Comparison of ENCODE assay signal across 7 cellular contexts in genomic region chr1:172089768-172090510, GRCh38.
A peak's percentile ranks its signal among the peaks of the same experiment; 100 is the strongest.
DNase-seq lines count a peak whose midpoint lies in the region; ATAC-seq and TF ChIP-seq lines count a peak whose summit lies in the region.

No MANE protein-coding gene starts in this region.

- no peak overlapping the region for H2AK5ac ChIP-seq in neuronal stem cell (ENCODE audit: low read depth, low read length)

- H2BK15ac ChIP-seq in neuronal stem cell (ENCODE audit: low read length) = no peak overlapping the region

- no peak overlapping the region for H2BK12ac ChIP-seq in neuronal stem cell (ENCODE audit: low read length)

- no peaks in the 10 kb centered on the region for H3K9me3 ChIP-seq in neuronal stem cell (replicated peaks in 1 of 2; ENCODE audit: control insufficient read depth in 2 of 2, insufficient read depth in 1 of 2, low read depth in 1 of 2, low read length in 2 of 2)
- H3K9me3 ChIP-seq in upper lobe of right lung = no peaks in the 10 kb centered on the region

- WGBS in neuronal stem cell (ENCODE audit: extremely low coverage in 2 of 2, insufficient read length in 2 of 2, insufficient replicate concordance in 1 of 2), 2 donors = no CpG with 5 or more reads among the region's 7 CpGs

- H3K4ac ChIP-seq in neuronal stem cell (ENCODE audit: low read length) = no peak overlapping the region

- H3K4me2 ChIP-seq in neuronal stem cell (ENCODE audit: insufficient read depth, low read length, poor library complexity, severe bottlenecking) = no peak overlapping the region

- H3K27me3 ChIP-seq in neuronal stem cell (ENCODE audit: control insufficient read depth in 3 of 3, insufficient read depth in 3 of 3, low read depth in 1 of 3, low read length in 3 of 3) = no peaks in the 10 kb centered on the region
- no peaks in the 10 kb centered on the region for H3K27me3 ChIP-seq in upper lobe of right lung

- no peak overlapping the region for H2BK120ac ChIP-seq in neuronal stem cell (ENCODE audit: low read depth, low read length)

- no peak overlapping the region for H4K91ac ChIP-seq in neuronal stem cell (ENCODE audit: low read depth, low read length, poor library complexity)

- H3K9ac ChIP-seq in neuronal stem cell (ENCODE audit: low read depth, low read length, poor library complexity) = no peak overlapping the region

- H3K36me3 ChIP-seq in neuronal stem cell (replicated peaks in 1 of 2; ENCODE audit: control insufficient read depth in 2 of 2, insufficient read depth in 2 of 2, low read length in 2 of 2) = no peaks in the 10 kb centered on the region
- no peaks in the 10 kb centered on the region for H3K36me3 ChIP-seq in upper lobe of right lung

- DNase-seq in NAMALWA (ENCODE audit: low spot score) (peak; percentile 32), epithelial cell of esophagus (ENCODE audit: low read depth) (peak; percentile 80), neuronal stem cell (ENCODE audit: low spot score) (peak; percentile 14), upper lobe of right lung (peak; percentile 81)
- peak; percentile 72 for DNase-seq in activated CD8-positive, alpha-beta memory T cell treated with anti-CD3 and anti-CD28 coated beads for 24 hours

- H4K8ac ChIP-seq in neuronal stem cell (ENCODE audit: low read depth, low read length) = no peak overlapping the region

- no peak overlapping the region for H3K27ac ChIP-seq in neuronal stem cell (replicated peaks; ENCODE audit: low read length)
- no peak overlapping the region for H3K27ac ChIP-seq in upper lobe of right lung

- intact Hi-C loops in upper lobe of right lung (cut with DNase I) = no loop called here

- peak; percentile 88 for TF ChIP-seq CTCF in epithelial cell of esophagus (IDR thresholded peaks at IDR 0.05; ENCODE audit: insufficient read depth, low read depth, low read length, missing control alignments)
- peak; percentile 74 for TF ChIP-seq CTCF in upper lobe of right lung (IDR thresholded peaks at IDR 0.05)

- H2BK5ac ChIP-seq in neuronal stem cell (ENCODE audit: low read length) = no peak overlapping the region

- H3K4me3 ChIP-seq in epithelial cell of esophagus (ENCODE audit: low read length) (no peak overlapping the region), neuronal stem cell (ENCODE audit: low read length in 2 of 2) (no peak overlapping the region), upper lobe of right lung (no peak overlapping the region)

- no peak overlapping the region for H3K23ac ChIP-seq in neuronal stem cell (ENCODE audit: low read depth, low read length, poor library complexity)

- no peak overlapping the region for H2AFZ ChIP-seq in neuronal stem cell (ENCODE audit: low read length)

- ATAC-seq in GM18511 (IDR thresholded peaks at IDR 0.05; ENCODE audit: unreplicated experiment) (peak; percentile 66), upper lobe of right lung (peak; percentile 95), HG02870 (IDR thresholded peaks at IDR 0.05; ENCODE audit: unreplicated experiment) (no peak)

- H3K79me1 ChIP-seq in neuronal stem cell (ENCODE audit: low read depth, low read length) = no peaks in the 10 kb centered on the region

- H3K18ac ChIP-seq in neuronal stem cell (ENCODE audit: low read length) = no peak overlapping the region

- H3K4me1 ChIP-seq in neuronal stem cell (ENCODE audit: control insufficient read depth in 2 of 2, insufficient read depth in 1 of 2, low read depth in 1 of 2, low read length in 2 of 2) = peaks cover 0 to 4% of the 10 kb centered on the region in 2 donors
- H3K4me1 ChIP-seq in upper lobe of right lung = no peaks in the 10 kb centered on the region

- no peak overlapping the region for H3K14ac ChIP-seq in neuronal stem cell (ENCODE audit: low read length)

Comparison
In these comparisons a context has a peak if more than half of its experiments do, and no peak if none do; other contexts are left out.
1. DNase-seq: peak in every context shown above with its lines; median percentile 81 in upper lobe of right lung; 80 in epithelial cell of esophagus; 72 in activated CD8-positive, alpha-beta memory T cell treated with anti-CD3 and anti-CD28 coated beads for 24 hours; 32 in NAMALWA; 14 in neuronal stem cell.